In genomic region chr17:27497696-27498095, GRCh38 we compare ENCODE assay signal across 27 cellular contexts. TPM values are rescaled to one million over a fixed set of nuclear protein-coding genes. Genes with fewer than 3 reads are reported as not detected.
A peak's percentile ranks its signal among the peaks of the same experiment; 100 is the strongest.
DNase-seq lines count a peak whose midpoint lies in the region; ATAC-seq, FAIRE-seq and TF ChIP-seq lines count a peak whose summit lies in the region.
"Had no signal": no experiment of that assay in that cellular context is flagged by ENCODE, and none has a peak within 500 bp of the region (broad histone marks: within the 10 kb centered on the region; RNA-seq: fewer than 3 reads in every experiment).

No MANE protein-coding gene starts in this region.

- peaks cover 11% of the 10 kb centered on the region for H3K27me3 Mint-ChIP-seq in nephron (ENCODE audit: low read depth)
- H3K27me3 Mint-ChIP-seq: activated naive CD8-positive, alpha-beta T cell; stimulated activated naive B cell treated with anti-CD40 and anti-IgM and Interleukin-4, amounts not matched to agents 10 μg/mL and 1 μg/mL and 100 μg/mL, for 72 hours had no signal

- FAIRE-seq in small intestine (lab: Jason Lieb, UNC), result no peak
- FAIRE-seq: RCC 7860 had no signal

- H3K36me3 Mint-ChIP-seq in nephron (ENCODE audit: low read depth), result peaks cover 17% of the 10 kb centered on the region

- no peak overlapping the region for H3K4me3 ChIP-seq in small intestine (ENCODE audit: low read depth in 1 of 2, low read length in 2 of 2)
- H3K4me3 ChIP-seq: ascending aorta, left lung, thoracic aorta had no signal

- H3K36me3 ChIP-seq in small intestine (ENCODE audit: control insufficient read depth in 2 of 2, insufficient read depth in 2 of 2, low read length in 2 of 2), result no peaks in the 10 kb centered on the region
- H3K36me3 ChIP-seq: ascending aorta, left lung, thoracic aorta had no signal

- H3K4me3 Mint-ChIP-seq in nephron, result no peak overlapping the region
- H3K4me3 Mint-ChIP-seq: activated naive CD8-positive, alpha-beta T cell; stimulated activated naive B cell treated with anti-CD40 and anti-IgM and Interleukin-4, amounts not matched to agents 10 μg/mL and 1 μg/mL and 100 μg/mL, for 72 hours; T-helper 2 cell treated with Interferon-gamma antibody and Interleukin-4, amounts not matched to agents 5 μg/mL and 100 μg/mL, for 36 hours had no signal

- no peaks in the 10 kb centered on the region for H3K27me3 ChIP-seq in small intestine (ENCODE audit: control insufficient read depth in 2 of 2, insufficient read depth in 2 of 2, low read length in 2 of 2)
- H3K27me3 ChIP-seq: ascending aorta, left lung had no signal

- H3K27ac ChIP-seq in epithelial cell of prostate, result peak overlapping the region; percentile 33
- no peak overlapping the region for H3K27ac ChIP-seq in small intestine (ENCODE audit: low read depth in 1 of 2, low read length in 1 of 2)
- H3K27ac ChIP-seq: 22Rv1, ascending aorta, HL-60, left lung, parathyroid adenoma, thoracic aorta, VCaP had no signal

- H3K9me3 ChIP-seq in small intestine (ENCODE audit: control insufficient read depth, low read depth), result no peaks in the 10 kb centered on the region
- H3K9me3 ChIP-seq: ascending aorta, thoracic aorta had no signal

- ATAC-seq in GM21447 (IDR thresholded peaks at IDR 0.05; ENCODE audit: unreplicated experiment), result no peak
- ATAC-seq: left lung; stimulated activated naive B cell treated with anti-CD40 and anti-IgM and Interleukin-4, amounts not matched to agents 10 μg/mL and 1 μg/mL and 100 μg/mL, for 72 hours had no signal

- 71 to 79% (median 75%) methylated on average over 5 of the region's 5 CpGs for WGBS in small intestine, 3 donors

- peaks cover 60% of the 10 kb centered on the region for H3K4me1 Mint-ChIP-seq in nephron

- H3K9me3 Mint-ChIP-seq in nephron, result peaks cover 11% of the 10 kb centered on the region

- DNase-seq in DMS 273 (lab: John Stamatoyannopoulos, UW; ENCODE audit: unreplicated experiment), result peak; percentile 25
- DNase-seq in DMS 273 treated with DMSO at 0.1 percent for 48 hours (lab: John Stamatoyannopoulos, UW), result no peak
- peak; percentile 84 for DNase-seq in epithelial cell of prostate (ENCODE audit: low read depth, low spot score)
- DNase-seq in ureter (ENCODE audit: low spot score), result peak; percentile 84
- no peak for DNase-seq in activated CD4-positive, alpha-beta T cell treated with anti-CD3 and anti-CD28 coated beads, Interleukin-2, amount 50 U/mL, for 48 hours
- DNase-seq in small intestine, result no peak
- DNase-seq: activated CD4-positive, alpha-beta T cell treated with anti-CD3 and anti-CD28 coated beads, Interleukin-2, amount 50 U/mL, for 1 hour; cerebellar nuclear complex; GOT3; left lung; NCI-H1436; NCI-H510A; nephron progenitor cell; stimulated activated CD4-positive, alpha-beta T cell treated with anti-CD3 and anti-CD28 coated beads, Interleukin-2, amount 100 ng/mL, for 24 hours; stimulated activated naive B cell treated with anti-CD40 and anti-IgM and Interleukin-4, amounts not matched to agents 10 μg/mL and 1 μg/mL and 100 μg/mL, for 72 hours had no signal

- TF ChIP-seq CTCF in nephron (IDR thresholded peaks at IDR 0.05; ENCODE audit: unreplicated experiment in 3 of 3), result no peak

- H3K4me1 ChIP-seq in small intestine (ENCODE audit: control insufficient read depth in 2 of 2, insufficient read depth in 1 of 2, low read depth in 1 of 2, low read length in 1 of 2), result peaks cover 0 to 14% of the 10 kb centered on the region in 2 donors

- H3K27ac Mint-ChIP-seq in nephron, result peak overlapping the region; percentile 96 to 100 (median 98)
- H3K27ac Mint-ChIP-seq: activated naive CD8-positive, alpha-beta T cell; activated T-helper 2 cell treated with anti-CD3 and anti-CD28 coated beads, Interferon-gamma antibody, Interleukin-2, Interleukin-4, amounts not matched to agents 10 μg/mL and 5 μg/mL and 100 μg/mL, durations not matched to agents 14 hours and 24 hours and 36 hours; stimulated activated naive B cell treated with anti-CD40 and anti-IgM and Interleukin-4, amounts not matched to agents 10 μg/mL and 1 μg/mL and 100 μg/mL, for 72 hours; T-helper 2 cell treated with Interferon-gamma antibody and Interleukin-4, amounts not matched to agents 5 μg/mL and 100 μg/mL, for 36 hours had no signal

RNA-seq across cellular contexts. Expression of gene KSR1, which starts 41.4 kb away (rescaled TPM):
- total RNA-seq in ureter, result 61.9 TPM
- polyA plus RNA-seq in small intestine, result 10 to 100 TPM in 2 of 3 donors, 1 to 10 TPM in 1; 8.6 to 13.0 (median 12.8) TPM

Comparison
In these comparisons a context has a peak if more than half of its experiments do, and no peak if none do; other contexts are left out.
1. DNase-seq: peak in DMS 273 (single experiment), epithelial cell of prostate (single experiment) and ureter (single experiment); none in DMS 273 treated with DMSO at 0.1 percent for 48 hours (single experiment), activated CD4-positive, alpha-beta T cell treated with anti-CD3 and anti-CD28 coated beads, Interleukin-2, amount 50 U/mL, for 48 hours (0 of 2) and small intestine (single experiment).